Comparison of ENCODE assay signal across 8 cellular contexts in genomic region chr19:52297601-52298358, GRCh38. TPM values are rescaled to one million over a fixed set of nuclear protein-coding genes. Genes with fewer than 3 reads are reported as not detected.
DNase-seq lines count a peak whose midpoint lies in the region; ATAC-seq and TF ChIP-seq lines count a peak whose summit lies in the region.

No MANE protein-coding gene starts in this region.

- H3K27ac ChIP-seq in DND-41 (ENCODE audit: low read length): peak overlapping the region; percentile 97
- peak overlapping the region; percentile 89 for H3K27ac ChIP-seq in smooth muscle cell (ENCODE audit: low read depth)

- peaks cover 18% of the 10 kb centered on the region for H3K4me1 Mint-ChIP-seq in activated CD8-positive, alpha-beta T cell treated with anti-CD3 and anti-CD28 coated beads for 36 hours (ENCODE audit: low read depth)

- peak overlapping the region; percentile 85 for H3K4me3 Mint-ChIP-seq in activated CD8-positive, alpha-beta T cell treated with anti-CD3 and anti-CD28 coated beads for 36 hours

- DNase-seq in DND-41 (peak; percentile 48), smooth muscle cell (lab: John Stamatoyannopoulos, UW; ENCODE audit: unreplicated experiment) (no peak), NCI-H1694 treated with DMSO at 0.1 percent for 48 hours (lab: John Stamatoyannopoulos, UW) (no peak)
- no peak for DNase-seq in activated CD8-positive, alpha-beta T cell treated with anti-CD3 and anti-CD28 coated beads for 36 hours

- peaks cover 75% of the 10 kb centered on the region for H3K36me3 Mint-ChIP-seq in activated CD8-positive, alpha-beta T cell treated with anti-CD3 and anti-CD28 coated beads for 36 hours (ENCODE audit: low read depth)

- H3K4me1 ChIP-seq in DND-41 (ENCODE audit: insufficient read depth, low read length) (peaks cover 26% of the 10 kb centered on the region), smooth muscle cell (ENCODE audit: low read depth) (no peaks in the 10 kb centered on the region)

- 18% methylated on average over 18 of the region's 18 CpGs for WGBS in smooth muscle cell (ENCODE audit: low lambda C conversion rate)

- H3K4me2 ChIP-seq in DND-41 (ENCODE audit: insufficient read depth, low read length) (peak overlapping the region; percentile 86), smooth muscle cell (peak overlapping the region; percentile 97)

- H3K4me3 ChIP-seq in DND-41 (ENCODE audit: low read depth in 1 of 2, low read length in 2 of 2): peak overlapping the region; percentile 84 to 92
- H3K4me3 ChIP-seq in iPS-11a (ENCODE audit: low read depth, low read length): peak overlapping the region; percentile 98
- H3K4me3 ChIP-seq in smooth muscle cell: peak overlapping the region; percentile 97

- intact Hi-C loops in activated CD8-positive, alpha-beta T cell treated with anti-CD3 and anti-CD28 coated beads for 36 hours (cut with micrococcal nuclease): no loop called here

- TF ChIP-seq CTCF in DND-41 (IDR thresholded peaks at IDR 0.05; ENCODE audit: borderline replicate concordance, extremely low read depth, low read length, poor library complexity, severe bottlenecking) (no peak), smooth muscle cell (IDR thresholded peaks at IDR 0.05; ENCODE audit: borderline replicate concordance, insufficient read depth, poor library complexity, severe bottlenecking) (no peak)
- no peak for TF ChIP-seq CTCF in activated CD8-positive, alpha-beta T cell treated with anti-CD3 and anti-CD28 coated beads for 36 hours (IDR thresholded peaks at IDR 0.05)

- H2AFZ ChIP-seq in DND-41 (ENCODE audit: low read depth, low read length) (peak overlapping the region; percentile 99), smooth muscle cell (ENCODE audit: low read depth) (peak overlapping the region; percentile 99)

- H3K9me3 ChIP-seq in DND-41 (ENCODE audit: insufficient read depth, low read length, severe bottlenecking): peaks cover 29% of the 10 kb centered on the region
- H3K9me3 ChIP-seq in smooth muscle cell (replicated peaks; ENCODE audit: low read depth): no peaks in the 10 kb centered on the region

- H3K27me3 ChIP-seq in DND-41 (ENCODE audit: insufficient read depth, low read length, poor library complexity): no peaks in the 10 kb centered on the region
- H3K27me3 ChIP-seq in smooth muscle cell (ENCODE audit: low read depth): no peaks in the 10 kb centered on the region

- H3K9me3 Mint-ChIP-seq in activated CD8-positive, alpha-beta T cell treated with anti-CD3 and anti-CD28 coated beads for 36 hours: peaks cover 52% of the 10 kb centered on the region

- CTCF ChIA-PET in activated CD8-positive, alpha-beta T cell treated with anti-CD3 and anti-CD28 coated beads for 36 hours (lab: Charles Lee): no interaction called here

- H4K20me1 ChIP-seq in DND-41 (ENCODE audit: insufficient read depth, low read length) (no peaks in the 10 kb centered on the region), smooth muscle cell (ENCODE audit: low read depth) (no peaks in the 10 kb centered on the region)

- no peaks in the 10 kb centered on the region for H3K27me3 Mint-ChIP-seq in activated CD8-positive, alpha-beta T cell treated with anti-CD3 and anti-CD28 coated beads for 36 hours

- POLR2A ChIA-PET in activated CD8-positive, alpha-beta T cell treated with anti-CD3 and anti-CD28 coated beads for 36 hours (lab: Charles Lee): no interaction called here

- H3K79me2 ChIP-seq in DND-41 (ENCODE audit: insufficient read depth, low read length) (peaks cover 31% of the 10 kb centered on the region), smooth muscle cell (ENCODE audit: low read depth) (no peaks in the 10 kb centered on the region)

- peaks cover 53% of the 10 kb centered on the region for H3K36me3 ChIP-seq in DND-41 (ENCODE audit: insufficient read depth, low read length)
- H3K36me3 ChIP-seq in smooth muscle cell (ENCODE audit: low read depth): peaks cover 14% of the 10 kb centered on the region

- H3K9ac ChIP-seq in DND-41 (ENCODE audit: low read depth, low read length) (peak overlapping the region; percentile 97), smooth muscle cell (ENCODE audit: low read depth) (peak overlapping the region; percentile 92)

- ATAC-seq in DND-41 (ENCODE audit: insufficient read depth, low read depth) (peak; percentile 56), HG02588 (IDR thresholded peaks at IDR 0.05; ENCODE audit: unreplicated experiment) (peak; percentile 33), esophagus mucosa (no peak), HG03378 (IDR thresholded peaks at IDR 0.05; ENCODE audit: unreplicated experiment) (no peak)
- ATAC-seq in activated CD8-positive, alpha-beta T cell treated with anti-CD3 and anti-CD28 coated beads for 36 hours: peak; percentile 48

- peak overlapping the region; percentile 97 for H3K27ac Mint-ChIP-seq in activated CD8-positive, alpha-beta T cell treated with anti-CD3 and anti-CD28 coated beads for 36 hours

- peaks cover 6% of the 10 kb centered on the region for H3F3A ChIP-seq in smooth muscle cell (ENCODE audit: low read depth)

RNA-seq across cellular contexts. Expression of gene ZNF480, which starts 0.8 kb away (rescaled TPM):
- total RNA-seq in activated CD8-positive, alpha-beta T cell treated with anti-CD3 and anti-CD28 coated beads for 36 hours: 1 to 10 TPM; 2.6 to 3.2 TPM
- total RNA-seq in smooth muscle cell (7.4 and 7.5 TPM in 2 replicates), esophagus mucosa (7.2 TPM)
- polyA plus RNA-seq in smooth muscle cell: 10.7 and 11.0 TPM in 2 replicates

RNA-seq across cellular contexts. Expression of gene ZNF766, which starts 28.4 kb away (rescaled TPM):
- total RNA-seq in activated CD8-positive, alpha-beta T cell treated with anti-CD3 and anti-CD28 coated beads for 36 hours: 10 to 100 TPM; 30.7 to 32.9 TPM
- 16.2 and 18.7 TPM in 2 replicates for total RNA-seq in smooth muscle cell
- 15.6 and 24.9 TPM in 2 replicates for polyA plus RNA-seq in smooth muscle cell
- 6.4 TPM for total RNA-seq in esophagus mucosa

RNA-seq across cellular contexts. Expression of gene ZNF610, which starts 38.3 kb away (rescaled TPM):
- 1 to 10 TPM; 1.4 to 3.2 TPM for total RNA-seq in activated CD8-positive, alpha-beta T cell treated with anti-CD3 and anti-CD28 coated beads for 36 hours
- total RNA-seq in smooth muscle cell (6.0 and 16.0 TPM in 2 replicates), esophagus mucosa (0.24 TPM)
- 3.3 and 3.7 TPM in 2 replicates for polyA plus RNA-seq in smooth muscle cell

Comparison
In these comparisons a context has a peak if more than half of its experiments do, and no peak if none do; other contexts are left out.
1. ATAC-seq: peak in DND-41 (single experiment), HG02588 (single experiment) and activated CD8-positive, alpha-beta T cell treated with anti-CD3 and anti-CD28 coated beads for 36 hours (single experiment); none in esophagus mucosa (single experiment) and HG03378 (single experiment).
2. Peak in every context shown above with its lines, with median percentiles within 50 percentile points of each other: H3K4me3 ChIP-seq.